Comparison of ENCODE assay signal across 27 cellular contexts in genomic region chr7:66583696-66584095, GRCh38. TPM values are rescaled to one million over a fixed set of nuclear protein-coding genes. Genes with fewer than 3 reads are reported as not detected.
DNase-seq lines count a peak whose midpoint lies in the region; ATAC-seq and TF ChIP-seq lines count a peak whose summit lies in the region.
"Had no signal": no experiment of that assay in that cellular context is flagged by ENCODE, and none has a peak within 500 bp of the region (broad histone marks: within the 10 kb centered on the region; RNA-seq: fewer than 3 reads in every experiment).

No MANE protein-coding gene starts in this region.

- TF ChIP-seq CTCF in NB4 (IDR thresholded peaks at IDR 0.05; ENCODE audit: low read depth, low read length): no peak

- TF ChIP-seq POLR2A in NB4 (IDR thresholded peaks at IDR 0.05; ENCODE audit: extremely low read depth, insufficient read length): no peak

- H3K9me3 Mint-ChIP-seq in activated CD4-positive, alpha-beta T cell treated with anti-CD3 and anti-CD28 coated beads for 36 hours (ENCODE audit: low read depth): no peaks in the 10 kb centered on the region
- H3K9me3 Mint-ChIP-seq in effector memory CD8-positive, alpha-beta T cell: no peaks in the 10 kb centered on the region
- H3K9me3 Mint-ChIP-seq: H9 had no signal

- no peak for DNase-seq in activated CD4-positive, alpha-beta T cell treated with anti-CD3 and anti-CD28 coated beads for 36 hours
- DNase-seq in activated CD4-positive, alpha-beta T cell treated with anti-CD3 and anti-CD28 coated beads for 4 hours: no peak
- peak; percentile 82 for DNase-seq in NB4 (ENCODE audit: low read depth)
- DNase-seq in effector memory CD8-positive, alpha-beta T cell: no peak
- no peak for DNase-seq in stimulated activated naive CD8-positive, alpha-beta T cell treated with anti-CD3 and anti-CD28 coated beads, Interleukin-15, Interleukin-2, amounts not matched to agents 100 U/mL and 50 U/mL, for 24 hours
- DNase-seq in NCI-H1436 (lab: John Stamatoyannopoulos, UW): no peak
- DNase-seq in GM19240 (ENCODE audit: insufficient read length, low spot score): no peak
- DNase-seq: activated CD4-positive, CD25-positive, alpha-beta regulatory T cell treated with anti-CD3 and anti-CD28 coated beads, Interleukin-2, amount 50 U/mL, for 72 hours; activated naive CD4-positive, alpha-beta T cell treated with Interleukin-2 at 50 U/mL for 16 hours; anterior cingulate cortex; cortex of kidney; esophagus squamous epithelium; foreskin melanocyte; H9; left colon; mesenchymal stem cell; NCI-H2081; NCI-H2227 treated with DMSO at 0.1 percent for 48 hours; NCI-H526 treated with DMSO at 0.1 percent for 48 hours; sigmoid colon; stomach had no signal

- H3K36me3 Mint-ChIP-seq in activated CD4-positive, alpha-beta T cell treated with anti-CD3 and anti-CD28 coated beads for 36 hours (ENCODE audit: low read depth): peaks cover 21% of the 10 kb centered on the region
- peaks cover 25% of the 10 kb centered on the region for H3K36me3 Mint-ChIP-seq in effector memory CD8-positive, alpha-beta T cell (ENCODE audit: insufficient read depth)

- no peak overlapping the region for H3K4me3 ChIP-seq in NB4 (ENCODE audit: low read depth, low read length)
- H3K4me3 ChIP-seq: A549, esophagus squamous epithelium, hepatocyte, prostate gland, sigmoid colon, SJSA1, stomach, tibial nerve had no signal

- peak overlapping the region; percentile 56 for H3K27ac Mint-ChIP-seq in activated CD4-positive, alpha-beta T cell treated with anti-CD3 and anti-CD28 coated beads for 36 hours
- H3K27ac Mint-ChIP-seq in effector memory CD8-positive, alpha-beta T cell: peak overlapping the region; percentile 44 to 77

- no peaks in the 10 kb centered on the region for H3K27me3 Mint-ChIP-seq in activated CD4-positive, alpha-beta T cell treated with anti-CD3 and anti-CD28 coated beads for 36 hours
- no peaks in the 10 kb centered on the region for H3K27me3 Mint-ChIP-seq in effector memory CD8-positive, alpha-beta T cell

- H3K4me3 Mint-ChIP-seq in activated CD4-positive, alpha-beta T cell treated with anti-CD3 and anti-CD28 coated beads for 36 hours: no peak overlapping the region
- no peak overlapping the region for H3K4me3 Mint-ChIP-seq in effector memory CD8-positive, alpha-beta T cell
- H3K4me3 Mint-ChIP-seq: H9 had no signal

- peaks cover 63% of the 10 kb centered on the region for H3K4me1 Mint-ChIP-seq in activated CD4-positive, alpha-beta T cell treated with anti-CD3 and anti-CD28 coated beads for 36 hours
- peaks cover 28 to 32% of the 10 kb centered on the region in 2 donors for H3K4me1 Mint-ChIP-seq in effector memory CD8-positive, alpha-beta T cell (ENCODE audit: low read depth in 2 of 2)

- POLR2A ChIA-PET in activated CD4-positive, alpha-beta T cell treated with anti-CD3 and anti-CD28 coated beads for 36 hours (lab: Charles Lee): no interaction called here

- peak; percentile 60 for ATAC-seq in activated CD4-positive, alpha-beta T cell treated with anti-CD3 and anti-CD28 coated beads for 36 hours
- ATAC-seq in effector memory CD8-positive, alpha-beta T cell (replicated peaks): no peak
- ATAC-seq in stimulated activated naive CD8-positive, alpha-beta T cell treated with anti-CD3 and anti-CD28 coated beads, Interleukin-15, Interleukin-2, amounts not matched to agents 100 U/mL and 50 U/mL, for 24 hours: peak; percentile 76
- ATAC-seq in GM19463 (IDR thresholded peaks at IDR 0.05; ENCODE audit: unreplicated experiment): no peak
- ATAC-seq: A549, left colon had no signal

- intact Hi-C loops in activated CD4-positive, alpha-beta T cell treated with anti-CD3 and anti-CD28 coated beads for 36 hours (cut with DNase I, micrococcal nuclease): no loop called here

- CTCF ChIA-PET in activated CD4-positive, alpha-beta T cell treated with anti-CD3 and anti-CD28 coated beads for 36 hours (lab: Charles Lee): no interaction called here

RNA-seq across cellular contexts. Expression of gene KCTD7, which starts 45.0 kb away (rescaled TPM):
- total RNA-seq in activated CD4-positive, alpha-beta T cell treated with anti-CD3 and anti-CD28 coated beads for 36 hours: 1 to 10 TPM; 7.8 TPM

Comparison
In these comparisons a context has a peak if more than half of its experiments do, and no peak if none do; other contexts are left out.
1. ATAC-seq: peak in activated CD4-positive, alpha-beta T cell treated with anti-CD3 and anti-CD28 coated beads for 36 hours (single experiment) and stimulated activated naive CD8-positive, alpha-beta T cell treated with anti-CD3 and anti-CD28 coated beads, Interleukin-15, Interleukin-2, amounts not matched to agents 100 U/mL and 50 U/mL, for 24 hours (single experiment); none in effector memory CD8-positive, alpha-beta T cell (single experiment) and GM19463 (single experiment).